Comparison of ENCODE assay signal across 19 cellular contexts in the genomic region with DNA sequence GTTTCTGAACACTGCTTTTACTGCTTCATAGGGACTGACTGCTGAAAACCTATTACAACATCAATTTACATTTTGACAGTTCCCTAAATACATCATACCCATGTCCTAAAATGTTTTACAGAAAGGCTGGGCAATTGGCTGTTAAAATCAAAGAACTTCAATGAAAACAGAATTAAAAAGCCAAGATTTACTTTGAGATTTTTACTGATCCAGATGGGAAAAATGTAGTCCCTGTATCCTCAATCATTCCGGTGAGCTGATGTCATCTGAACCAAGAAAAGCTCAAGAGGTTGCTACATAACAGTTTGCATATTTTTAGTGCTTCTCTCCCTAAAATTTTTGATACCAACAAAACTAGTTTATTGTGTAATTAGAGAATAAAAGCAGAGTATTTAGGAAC.
DNase-seq lines count a peak whose midpoint lies in the region; ATAC-seq and TF ChIP-seq lines count a peak whose summit lies in the region.
"Had no signal": no experiment of that assay in that cellular context is flagged by ENCODE, and none has a peak within 500 bp of the region (broad histone marks: within the 10 kb centered on the region; RNA-seq: fewer than 3 reads in every experiment).

No MANE protein-coding gene starts in this region.

- H3K4me2 ChIP-seq in SK-N-SH = no peak overlapping the region

- peaks cover 4% of the 10 kb centered on the region for H3F3A ChIP-seq in SK-N-SH (replicated peaks; ENCODE audit: insufficient read depth)

- no peak for TF ChIP-seq EP300 in SK-N-SH (IDR thresholded peaks at IDR 0.05; ENCODE audit: borderline replicate concordance in 1 of 2, low read depth in 1 of 2, low read length in 1 of 2)

- peak; percentile 83 for DNase-seq in EL
- DNase-seq in SK-N-SH = no peak
- peak; percentile 44 for DNase-seq in fibroblast of pulmonary artery (ENCODE audit: low read depth)
- no peak for DNase-seq in sciatic nerve (ENCODE audit: low spot score)
- DNase-seq in C1 segment of cervical spinal cord (lab: John Stamatoyannopoulos, UW) = no peak
- DNase-seq in superior temporal gyrus (ENCODE audit: extremely low spot score) = no peak
- DNase-seq in hypothalamus (lab: John Stamatoyannopoulos, UW) = no peak
- DNase-seq in islet precursor cell = no peak
- DNase-seq: activated CD4-positive, CD25-positive, alpha-beta regulatory T cell; amygdala; DMS79; head of caudate nucleus; KBM-7; midbrain; NCI-H1417; NCI-H2227 treated with DMSO at 0.1 percent for 48 hours; sigmoid colon; stimulated activated CD4-positive, alpha-beta T cell treated with anti-CD3 and anti-CD28 coated beads, Interleukin-4, amount 100 ng/mL, for 24 hours had no signal

- peaks cover 0 to 5% of the 10 kb centered on the region in 2 experiments; a peak in 2 of 4 replicates for H3K4me1 ChIP-seq in SK-N-SH (ENCODE audit: control insufficient read depth in 1 of 2, insufficient read depth in 2 of 2, low read depth in 1 of 2, low read length in 1 of 2)
- H3K4me1 ChIP-seq: sigmoid colon had no signal

- no peaks in the 10 kb centered on the region for H3K9me2 ChIP-seq in SK-N-SH

- no peaks in the 10 kb centered on the region for H3K27me3 ChIP-seq in SK-N-SH (ENCODE audit: insufficient read depth)
- H3K27me3 ChIP-seq: sigmoid colon had no signal

- H3K9me3 ChIP-seq in SK-N-SH = no peaks in the 10 kb centered on the region; the same call in 1 of the 2 replicates
- H3K9me3 ChIP-seq: sigmoid colon, thoracic aorta had no signal

- H4K20me1 ChIP-seq in SK-N-SH (ENCODE audit: insufficient read depth) = no peaks in the 10 kb centered on the region

- POLR2A ChIA-PET in SK-N-SH (lab: Yijun Ruan, JAX) = no interaction called here

- H3K36me3 ChIP-seq in SK-N-SH (replicated peaks in 1 of 2; ENCODE audit: control insufficient read depth in 1 of 2, insufficient read depth in 2 of 2, low read length in 1 of 2) = no peaks in the 10 kb centered on the region
- H3K36me3 ChIP-seq: sigmoid colon, thoracic aorta had no signal

- no peak for TF ChIP-seq CTCF in SK-N-SH (IDR thresholded peaks at IDR 0.05)
- no peak for TF ChIP-seq CTCF in fibroblast of pulmonary artery (IDR thresholded peaks at IDR 0.05; ENCODE audit: low read length, missing control alignments)

- no peak overlapping the region for H3K4me3 ChIP-seq in SK-N-SH (ENCODE audit: low read depth in 2 of 2, low read length in 1 of 2)
- no peak overlapping the region for H3K4me3 ChIP-seq in fibroblast of pulmonary artery (replicated peaks; ENCODE audit: low read depth, low read length)
- H3K4me3 ChIP-seq: sigmoid colon, thoracic aorta had no signal

- H3K79me2 ChIP-seq in SK-N-SH (ENCODE audit: insufficient read depth) = no peaks in the 10 kb centered on the region

- peak overlapping the region; percentile 41; the same call in 1 of the 2 replicates for H2AFZ ChIP-seq in SK-N-SH (ENCODE audit: low read depth)

- peak overlapping the region; percentile 53 for H3K9ac ChIP-seq in SK-N-SH

- peak; percentile 69 for ATAC-seq in sciatic nerve

- CTCF ChIA-PET in SK-N-SH (lab: Yijun Ruan, JAX) = no interaction called here

- no peak for TF ChIP-seq RAD21 in SK-N-SH (IDR thresholded peaks at IDR 0.05; ENCODE audit: low read length)

- peak overlapping the region; percentile 39 to 81; a peak in 3 of 4 replicates for H3K27ac ChIP-seq in SK-N-SH (ENCODE audit: low read depth in 2 of 2, low read length in 1 of 2)
- H3K27ac ChIP-seq: sigmoid colon, thoracic aorta had no signal

- 45% methylated on average over 1 of the region's 1 CpG for WGBS in SK-N-SH (ENCODE audit: low lambda C conversion rate)

- intact Hi-C loops in sciatic nerve (cut with DNase I) = no loop called here

TF ChIP-seq in SK-N-SH, 30 proteins besides CTCF, POLR2A, EP300 and RAD21:
- TF ChIP-seq MXI1 (IDR thresholded peaks at IDR 0.05; ENCODE audit: low read depth, low read length) = no peak
- no peak for TF ChIP-seq FOXJ3 (CRISPR knock-in tag; IDR thresholded peaks at IDR 0.05)
- TF ChIP-seq SMC3 (IDR thresholded peaks at IDR 0.05; ENCODE audit: low read depth, low read length) = no peak
- no peak for TF ChIP-seq FOXM1 (IDR thresholded peaks at IDR 0.05; ENCODE audit: low read depth)
- TF ChIP-seq SIN3A (IDR thresholded peaks at IDR 0.05; ENCODE audit: borderline replicate concordance, low read depth, low read length) = no peak
- no peak for TF ChIP-seq NFIC (IDR thresholded peaks at IDR 0.05; ENCODE audit: borderline replicate concordance)
- TF ChIP-seq ELF1 (IDR thresholded peaks at IDR 0.05) = no peak
- TF ChIP-seq, protein P1, sequence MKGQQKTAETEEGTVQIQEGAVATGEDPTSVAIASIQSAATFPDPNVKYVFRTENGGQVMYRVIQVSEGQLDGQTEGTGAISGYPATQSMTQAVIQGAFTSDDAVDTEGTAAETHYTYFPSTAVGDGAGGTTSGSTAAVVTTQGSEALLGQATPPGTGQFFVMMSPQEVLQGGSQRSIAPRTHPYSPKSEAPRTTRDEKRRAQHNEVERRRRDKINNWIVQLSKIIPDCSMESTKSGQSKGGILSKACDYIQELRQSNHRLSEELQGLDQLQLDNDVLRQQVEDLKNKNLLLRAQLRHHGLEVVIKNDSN (IDR thresholded peaks at IDR 0.05; ENCODE audit: borderline replicate concordance, low read depth) = no peak
- TF ChIP-seq, protein P2, sequence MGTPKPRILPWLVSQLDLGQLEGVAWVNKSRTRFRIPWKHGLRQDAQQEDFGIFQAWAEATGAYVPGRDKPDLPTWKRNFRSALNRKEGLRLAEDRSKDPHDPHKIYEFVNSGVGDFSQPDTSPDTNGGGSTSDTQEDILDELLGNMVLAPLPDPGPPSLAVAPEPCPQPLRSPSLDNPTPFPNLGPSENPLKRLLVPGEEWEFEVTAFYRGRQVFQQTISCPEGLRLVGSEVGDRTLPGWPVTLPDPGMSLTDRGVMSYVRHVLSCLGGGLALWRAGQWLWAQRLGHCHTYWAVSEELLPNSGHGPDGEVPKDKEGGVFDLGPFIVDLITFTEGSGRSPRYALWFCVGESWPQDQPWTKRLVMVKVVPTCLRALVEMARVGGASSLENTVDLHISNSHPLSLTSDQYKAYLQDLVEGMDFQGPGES (IDR thresholded peaks at IDR 0.05; ENCODE audit: low read depth, low read length) = no peak
- TF ChIP-seq EZH2phosphoT487 (IDR thresholded peaks at IDR 0.05; ENCODE audit: borderline replicate concordance, low read depth) = no peak
- no peak for TF ChIP-seq YY1 (IDR thresholded peaks at IDR 0.05; ENCODE audit: low read depth)
- peak; percentile 54 for TF ChIP-seq JUND (IDR thresholded peaks at IDR 0.05)
- TF ChIP-seq, protein P3, sequence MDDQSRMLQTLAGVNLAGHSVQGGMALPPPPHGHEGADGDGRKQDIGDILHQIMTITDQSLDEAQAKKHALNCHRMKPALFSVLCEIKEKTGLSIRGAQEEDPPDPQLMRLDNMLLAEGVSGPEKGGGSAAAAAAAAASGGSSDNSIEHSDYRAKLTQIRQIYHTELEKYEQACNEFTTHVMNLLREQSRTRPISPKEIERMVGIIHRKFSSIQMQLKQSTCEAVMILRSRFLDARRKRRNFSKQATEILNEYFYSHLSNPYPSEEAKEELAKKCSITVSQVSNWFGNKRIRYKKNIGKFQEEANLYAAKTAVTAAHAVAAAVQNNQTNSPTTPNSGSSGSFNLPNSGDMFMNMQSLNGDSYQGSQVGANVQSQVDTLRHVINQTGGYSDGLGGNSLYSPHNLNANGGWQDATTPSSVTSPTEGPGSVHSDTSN (IDR thresholded peaks at IDR 0.05) = peak; percentile 38
- no peak for TF ChIP-seq RCOR1 (IDR thresholded peaks at IDR 0.05; ENCODE audit: low read length)
- TF ChIP-seq GABPA (IDR thresholded peaks at IDR 0.05; ENCODE audit: low read depth) = no peak
- TF ChIP-seq, protein P4, sequence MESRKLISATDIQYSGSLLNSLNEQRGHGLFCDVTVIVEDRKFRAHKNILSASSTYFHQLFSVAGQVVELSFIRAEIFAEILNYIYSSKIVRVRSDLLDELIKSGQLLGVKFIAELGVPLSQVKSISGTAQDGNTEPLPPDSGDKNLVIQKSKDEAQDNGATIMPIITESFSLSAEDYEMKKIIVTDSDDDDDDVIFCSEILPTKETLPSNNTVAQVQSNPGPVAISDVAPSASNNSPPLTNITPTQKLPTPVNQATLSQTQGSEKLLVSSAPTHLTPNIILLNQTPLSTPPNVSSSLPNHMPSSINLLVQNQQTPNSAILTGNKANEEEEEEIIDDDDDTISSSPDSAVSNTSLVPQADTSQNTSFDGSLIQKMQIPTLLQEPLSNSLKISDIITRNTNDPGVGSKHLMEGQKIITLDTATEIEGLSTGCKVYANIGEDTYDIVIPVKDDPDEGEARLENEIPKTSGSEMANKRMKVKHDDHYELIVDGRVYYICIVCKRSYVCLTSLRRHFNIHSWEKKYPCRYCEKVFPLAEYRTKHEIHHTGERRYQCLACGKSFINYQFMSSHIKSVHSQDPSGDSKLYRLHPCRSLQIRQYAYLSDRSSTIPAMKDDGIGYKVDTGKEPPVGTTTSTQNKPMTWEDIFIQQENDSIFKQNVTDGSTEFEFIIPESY (IDR thresholded peaks at IDR 0.05; ENCODE audit: borderline replicate concordance, low read depth) = no peak
- TF ChIP-seq FOSL2 (IDR thresholded peaks at IDR 0.05; ENCODE audit: borderline replicate concordance, low read depth) = peak; percentile 30; the same call in 1 of the 2 replicates

Comparison
In these comparisons a context has a peak if more than half of its experiments do, and no peak if none do; other contexts are left out.
1. DNase-seq: peak in EL (single experiment) and fibroblast of pulmonary artery (single experiment); none in SK-N-SH (single experiment), sciatic nerve (single experiment), C1 segment of cervical spinal cord (0 of 14), superior temporal gyrus (single experiment), hypothalamus (0 of 51) and islet precursor cell (single experiment).